ENCODE assay signal across 8 cellular contexts in genomic region chr18:68660355-68661183, GRCh38. TPM values are rescaled to one million over a fixed set of nuclear protein-coding genes. Genes with fewer than 3 reads are reported as not detected.
A peak's percentile ranks its signal among the peaks of the same experiment; 100 is the strongest.
DNase-seq lines count a peak whose midpoint lies in the region; ATAC-seq, FAIRE-seq and TF ChIP-seq lines count a peak whose summit lies in the region.

No MANE protein-coding gene starts in this region.

- H3K4me3 ChIP-seq in left ventricle myocardium inferior (no peak overlapping the region), right cardiac atrium (ENCODE audit: low read length) (no peak overlapping the region), astrocyte of the cerebellum (ENCODE audit: low read depth, low read length) (no peak overlapping the region), kidney epithelial cell (ENCODE audit: low read depth, low read length) (no peak overlapping the region)

- DNase-seq in left ventricle myocardium inferior (no peak), right cardiac atrium (no peak), NCI-H2171 treated with DMSO at 0.1 percent for 48 hours (lab: John Stamatoyannopoulos, UW) (peak; percentile 46), astrocyte of the cerebellum (ENCODE audit: low read depth) (peak; percentile 35), kidney epithelial cell (ENCODE audit: low read depth) (peak; percentile 1), GM12891 (ENCODE audit: insufficient read length, low spot score) (no peak)

- WGBS in right cardiac atrium, result 40% methylated on average over 5 of the region's 5 CpGs

- ATAC-seq in right cardiac atrium (no peak), GM18517 (IDR thresholded peaks at IDR 0.05; ENCODE audit: unreplicated experiment) (no peak), esophagus mucosa (no peak)

- H3K9me3 ChIP-seq in left ventricle myocardium inferior (replicated peaks), result no peaks in the 10 kb centered on the region
- H3K9me3 ChIP-seq in right cardiac atrium (ENCODE audit: control insufficient read depth, low read length), result no peaks in the 10 kb centered on the region

- intact Hi-C loops in left ventricle myocardium inferior (cut with micrococcal nuclease), result no loop called here
- intact Hi-C loops in right cardiac atrium (cut with DNase I), result loop anchor here in 2 of 4 donors (5.0 kb wide), 1 partner anchor 1443 kb away; no protein-coding TSS in a partner anchor

- no peak for FAIRE-seq in GM12891 (lab: Jason Lieb, UNC)

- H3K27me3 ChIP-seq in left ventricle myocardium inferior (ENCODE audit: low read depth), result no peaks in the 10 kb centered on the region
- H3K27me3 ChIP-seq in right cardiac atrium (ENCODE audit: control insufficient read depth, insufficient read depth), result no peaks in the 10 kb centered on the region
- H3K27me3 ChIP-seq in kidney epithelial cell (ENCODE audit: control insufficient read depth, insufficient read depth, low read length), result no peaks in the 10 kb centered on the region

- H3K4me1 ChIP-seq in left ventricle myocardium inferior, result no peaks in the 10 kb centered on the region
- H3K4me1 ChIP-seq in right cardiac atrium (ENCODE audit: control insufficient read depth, insufficient read depth, low read length), result no peaks in the 10 kb centered on the region

- TF ChIP-seq POLR2A in GM12891 (IDR thresholded peaks at IDR 0.05; ENCODE audit: low read depth, low read length), result no peak

- TF ChIP-seq CTCF in left ventricle myocardium inferior (IDR thresholded peaks at IDR 0.05; ENCODE audit: borderline replicate concordance), result peak; percentile 63
- TF ChIP-seq CTCF in astrocyte of the cerebellum (IDR thresholded peaks at IDR 0.05; ENCODE audit: low read depth, low read length, missing control alignments), result peak; percentile 37
- peak; percentile 45 for TF ChIP-seq CTCF in kidney epithelial cell (IDR thresholded peaks at IDR 0.05; ENCODE audit: insufficient read depth, low read length, poor library complexity, severe bottlenecking)

- no peaks in the 10 kb centered on the region for H3K36me3 ChIP-seq in left ventricle myocardium inferior
- no peaks in the 10 kb centered on the region for H3K36me3 ChIP-seq in kidney epithelial cell (ENCODE audit: control insufficient read depth, insufficient read depth, low read length)

- in situ Hi-C loops in astrocyte of the cerebellum (cut with HindIII; ENCODE audit: low sequenced_read_pairs), result no loop called here

- no peak overlapping the region for H3K27ac ChIP-seq in left ventricle myocardium inferior (replicated peaks)
- no peak overlapping the region for H3K27ac ChIP-seq in right cardiac atrium (ENCODE audit: low read length)

TF ChIP-seq in GM12891, 5 proteins besides CTCF, POLR2A, EP300 and RAD21:
- TF ChIP-seq TAF1 (IDR thresholded peaks at IDR 0.05; ENCODE audit: low read depth, low read length) (no peak), POU2F2 (IDR thresholded peaks at IDR 0.05; ENCODE audit: low read depth, low read length) (no peak), PAX5 (IDR thresholded peaks at IDR 0.05; ENCODE audit: insufficient read depth, low read length, severe bottlenecking) (no peak), SPI1 (IDR thresholded peaks at IDR 0.05; ENCODE audit: low read depth, low read length) (no peak), POLR2AphosphoS5 (IDR thresholded peaks at IDR 0.05; ENCODE audit: low read depth, low read length) (no peak)
TF ChIP-seq in GM12891: peak in this region for 0.

RNA-seq across cellular contexts. Expression of gene TMX3, which starts 54.3 kb away (rescaled TPM):
- total RNA-seq in left ventricle myocardium inferior, result 26.3 TPM
- total RNA-seq in right cardiac atrium, result 10 to 100 TPM; 27.1 to 40.1 (median 29.3) TPM
- polyA plus RNA-seq in right cardiac atrium, result 16.5 TPM
- total RNA-seq in kidney epithelial cell, result 47.5 and 66.8 TPM in 2 replicates
- 15.6 TPM for polyA plus RNA-seq in GM12891 (2012; ENCODE audit: low read depth, missing spikeins)
- total RNA-seq in esophagus mucosa, result 21.4 TPM

Comparison
In these comparisons a context has a peak if more than half of its experiments do, and no peak if none do; other contexts are left out.
1. DNase-seq: peak in NCI-H2171 treated with DMSO at 0.1 percent for 48 hours (single experiment), astrocyte of the cerebellum (single experiment) and kidney epithelial cell (single experiment); none in left ventricle myocardium inferior (single experiment), right cardiac atrium (0 of 3) and GM12891 (single experiment).
2. Peak in every context shown above with its lines, with median percentiles within 50 percentile points of each other: CTCF ChIP-seq.